Comparison of ENCODE assay signal across 8 cellular contexts in genomic region chr2:240851078-240851861, GRCh38. TPM values are rescaled to one million over a fixed set of nuclear protein-coding genes. Genes with fewer than 3 reads are reported as not detected.
DNase-seq lines count a peak whose midpoint lies in the region; ATAC-seq and TF ChIP-seq lines count a peak whose summit lies in the region.

No MANE protein-coding gene starts in this region.

- H3K4me3 ChIP-seq in CD4-positive, alpha-beta memory T cell (ENCODE audit: low read length in 2 of 2): no peak overlapping the region
- H3K4me3 ChIP-seq in choroid plexus epithelial cell (ENCODE audit: low read depth, low read length): no peak overlapping the region

- no peaks in the 10 kb centered on the region for H3K36me3 ChIP-seq in CD4-positive, alpha-beta memory T cell (ENCODE audit: insufficient read depth, low read length)

- H3K27ac ChIP-seq in CD4-positive, alpha-beta memory T cell (ENCODE audit: low read depth, low read length): no peak overlapping the region

- no peaks in the 10 kb centered on the region for H3K4me1 ChIP-seq in CD4-positive, alpha-beta memory T cell (ENCODE audit: insufficient read depth, low read length)

- H3K36me3 Mint-ChIP-seq in CD4-positive, alpha-beta memory T cell: no peaks in the 10 kb centered on the region

- DNase-seq in CD4-positive, alpha-beta memory T cell: peak; percentile 70 to 80 (median 76)
- DNase-seq in NCI-H510A treated with DMSO at 0.1 percent for 48 hours (lab: John Stamatoyannopoulos, UW) (peak; percentile 86), choroid plexus epithelial cell (ENCODE audit: low read depth) (peak; percentile 83), left lobe of liver (ENCODE audit: low spot score) (peak; percentile 92)
- DNase-seq in activated CD4-positive, alpha-beta T cell treated with anti-CD3 and anti-CD28 coated beads for 48 hours: peak; percentile 89
- DNase-seq in stimulated activated CD4-positive, alpha-beta T cell treated with anti-CD3 and anti-CD28 coated beads, Interleukin-4, amount 100 ng/mL, for 24 hours: peak; percentile 84

- POLR2A ChIA-PET in CD4-positive, alpha-beta memory T cell (lab: Charles Lee; ENCODE audit: partially characterized antibody): interaction anchor here (0.9 kb wide), 1 partner anchor 299 kb away, joined by 3 read pairs; the partner anchor contains the start of gene PPP1R7

- intact Hi-C loops in CD4-positive, alpha-beta memory T cell (cut with micrococcal nuclease): loop anchor here (2.0 to 5.0 kb wide), 2 partner anchors 296 to 1028 kb away; partner anchors contain the start of gene PASK

- H3K27me3 Mint-ChIP-seq in CD4-positive, alpha-beta memory T cell: peaks cover 0 to 1% of the 10 kb centered on the region in 2 donors

- H3K27ac Mint-ChIP-seq in CD4-positive, alpha-beta memory T cell: no peak overlapping the region

- no peak overlapping the region for H3K4me3 Mint-ChIP-seq in CD4-positive, alpha-beta memory T cell

- ATAC-seq in HG02678 (IDR thresholded peaks at IDR 0.05; ENCODE audit: unreplicated experiment) (peak; percentile 49), left lobe of liver (peak; percentile 85), HG03039 (IDR thresholded peaks at IDR 0.05; ENCODE audit: unreplicated experiment) (no peak)

- H3K4me1 Mint-ChIP-seq in CD4-positive, alpha-beta memory T cell: no peaks in the 10 kb centered on the region

- H3K9me3 ChIP-seq in CD4-positive, alpha-beta memory T cell (ENCODE audit: control insufficient read depth in 1 of 2, low read length in 2 of 2): no peaks in the 10 kb centered on the region

- no peaks in the 10 kb centered on the region for H3K27me3 ChIP-seq in CD4-positive, alpha-beta memory T cell (ENCODE audit: insufficient read depth, low read length)

- peak; percentile 97 for TF ChIP-seq CTCF in choroid plexus epithelial cell (conservative IDR thresholded peaks at IDR 0.05; ENCODE audit: low read depth, low read length)

- peaks cover 0 to 19% (median 8%) of the 10 kb centered on the region in 8 donors for H3K9me3 Mint-ChIP-seq in CD4-positive, alpha-beta memory T cell

- CTCF ChIA-PET in CD4-positive, alpha-beta memory T cell (lab: Charles Lee; ENCODE audit: partially characterized antibody): interaction anchor here (0.7 to 1.7 kb wide), 18 partner anchors 9 to 1027 kb away, joined by 3 to 16 read pairs (median 4); no protein-coding TSS in a partner anchor

RNA-seq across cellular contexts. Expression of gene AGXT, which starts 17.4 kb away (rescaled TPM):
- total RNA-seq in CD4-positive, alpha-beta memory T cell: not detected
- polyA plus RNA-seq in CD4-positive, alpha-beta memory T cell: not detected
- total RNA-seq in left lobe of liver: 1,805 TPM

RNA-seq across cellular contexts. Expression of gene KIF1A, which starts 31.3 kb away (rescaled TPM):
- total RNA-seq in CD4-positive, alpha-beta memory T cell: not detected
- not detected for polyA plus RNA-seq in CD4-positive, alpha-beta memory T cell
- 1.1 TPM for total RNA-seq in left lobe of liver

RNA-seq across cellular contexts. Expression of gene MAB21L4, which starts 44.7 kb away (rescaled TPM):
- not detected for total RNA-seq in CD4-positive, alpha-beta memory T cell
- not detected for polyA plus RNA-seq in CD4-positive, alpha-beta memory T cell
- 19.3 TPM for total RNA-seq in left lobe of liver

RNA-seq across cellular contexts. Expression of gene CROCC2, which starts 54.9 kb away (rescaled TPM):
- not detected for total RNA-seq in CD4-positive, alpha-beta memory T cell
- not detected for polyA plus RNA-seq in CD4-positive, alpha-beta memory T cell
- 0.05 TPM for total RNA-seq in left lobe of liver

Comparison
In these comparisons a context has a peak if more than half of its experiments do, and no peak if none do; other contexts are left out.
1. RNA of gene AGXT, which starts 17.4 kb away (total RNA-seq): 1,805 TPM in left lobe of liver (single experiment); not detected in CD4-positive, alpha-beta memory T cell; every median in the first group is over 1,000 times any median in the second.
2. RNA of gene MAB21L4, which starts 44.7 kb away (total RNA-seq): 19.3 TPM in left lobe of liver (single experiment); not detected in CD4-positive, alpha-beta memory T cell; every median in the first group is over 10 times any median in the second.
3. Peak in every context shown above with its lines, with median percentiles within 50 percentile points of each other: DNase-seq.